Comparison of ENCODE assay signal across 11 cellular contexts in the genomic region with DNA sequence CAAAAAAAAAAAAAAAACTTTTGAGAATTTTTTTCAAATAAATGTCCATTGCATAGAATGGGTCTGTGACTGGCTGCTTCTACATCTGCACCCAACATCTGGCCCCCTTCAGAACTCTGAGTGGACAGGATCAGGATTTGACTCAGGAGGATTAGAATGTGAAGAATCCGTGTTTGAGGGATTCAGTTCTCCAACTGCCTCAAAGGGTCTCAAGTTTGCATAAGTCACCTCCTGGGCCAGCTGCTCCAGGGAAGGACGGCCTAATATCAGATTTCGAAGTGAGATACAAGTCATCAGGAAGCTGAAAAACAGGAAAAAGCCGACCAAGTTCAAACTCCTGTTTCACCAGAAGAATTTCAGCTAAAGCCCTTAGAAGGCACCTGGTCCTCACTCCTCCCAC. TPM values are rescaled to one million over a fixed set of nuclear protein-coding genes. Genes with fewer than 3 reads are reported as not detected.
A peak's percentile ranks its signal among the peaks of the same experiment; 100 is the strongest.
DNase-seq lines count a peak whose midpoint lies in the region; ATAC-seq and TF ChIP-seq lines count a peak whose summit lies in the region.
"Had no signal": no experiment of that assay in that cellular context is flagged by ENCODE, and none has a peak within 500 bp of the region (broad histone marks: within the 10 kb centered on the region; RNA-seq: fewer than 3 reads in every experiment).

No MANE protein-coding gene starts in this region.

- intact Hi-C loops in activated T-helper 2 cell treated with anti-CD3 and anti-CD28 coated beads, Interferon-gamma antibody, Interleukin-2, Interleukin-4, amounts not matched to agents 10 μg/mL and 5 μg/mL and 100 μg/mL, durations not matched to agents 14 hours and 24 hours and 36 hours (cut with micrococcal nuclease) = no loop called here
- intact Hi-C loops in left lung (cut with DNase I) = loop anchor here in 1 of 2 donors (10.0 kb wide), 1 partner anchor 135 kb away; the partner anchor contains the start of genes CAPG and SH2D6

- peak; percentile 77 for DNase-seq in AG09309 (ENCODE audit: low read depth)
- peak; percentile 99 for DNase-seq in LHCN-M2 (ENCODE audit: low read depth)
- DNase-seq in dedifferentiated amniotic fluid mesenchymal stem cell (ENCODE audit: extremely low spot score) = peak; percentile 84
- DNase-seq in activated T-helper 2 cell treated with anti-CD3 and anti-CD28 coated beads, Interferon-gamma antibody, Interleukin-2, Interleukin-4, amounts not matched to agents 10 μg/mL and 5 μg/mL and 100 μg/mL, durations not matched to agents 14 hours and 24 hours and 36 hours (ENCODE audit: low spot score) = no peak
- DNase-seq in left lung = no peak
- no peak for DNase-seq in AML-193 (lab: John Stamatoyannopoulos, UW)
- DNase-seq in NCI-H187 (lab: John Stamatoyannopoulos, UW) = no peak
- DNase-seq: NCI-H446 had no signal

- TF ChIP-seq CTCF in AG09309 (IDR thresholded peaks at IDR 0.05; ENCODE audit: control insufficient read depth, insufficient read depth, low read depth, low read length, missing control alignments) (no peak), left lung (IDR thresholded peaks at IDR 0.05) (no peak)

- peaks cover 76% of the 10 kb centered on the region for H3K36me3 Mint-ChIP-seq in activated T-helper 2 cell treated with anti-CD3 and anti-CD28 coated beads, Interferon-gamma antibody, Interleukin-2, Interleukin-4, amounts not matched to agents 10 μg/mL and 5 μg/mL and 100 μg/mL, durations not matched to agents 14 hours and 24 hours and 36 hours (ENCODE audit: low read depth)

- ATAC-seq in left lung = no peak
- ATAC-seq: heart left ventricle had no signal

- peaks cover 65% of the 10 kb centered on the region for H3K36me3 ChIP-seq in muscle layer of colon (ENCODE audit: insufficient read depth, low read length)
- H3K36me3 ChIP-seq in left lung = peaks cover 0 to 87% of the 10 kb centered on the region in 2 donors
- H3K36me3 ChIP-seq: neural progenitor cell had no signal

- H3K27ac ChIP-seq in muscle layer of colon (ENCODE audit: low read depth, low read length) (no peak overlapping the region), left lung (peak overlapping the region in 1 of 2 donors; percentile 76)
- H3K27ac ChIP-seq: neural progenitor cell had no signal

- no peaks in the 10 kb centered on the region for H3K4me1 ChIP-seq in muscle layer of colon (ENCODE audit: insufficient read depth, low read length)
- peaks cover 2 to 35% of the 10 kb centered on the region in 2 donors for H3K4me1 ChIP-seq in left lung
- H3K4me1 ChIP-seq: neural progenitor cell had no signal

- no peaks in the 10 kb centered on the region for H3K27me3 Mint-ChIP-seq in activated T-helper 2 cell treated with anti-CD3 and anti-CD28 coated beads, Interferon-gamma antibody, Interleukin-2, Interleukin-4, amounts not matched to agents 10 μg/mL and 5 μg/mL and 100 μg/mL, durations not matched to agents 14 hours and 24 hours and 36 hours (ENCODE audit: low read depth)

- H3K27me3 ChIP-seq in muscle layer of colon (ENCODE audit: control insufficient read depth in 1 of 2, insufficient read depth in 2 of 2, low read length in 2 of 2) (no peaks in the 10 kb centered on the region), left lung (no peaks in the 10 kb centered on the region)
- H3K27me3 ChIP-seq: heart left ventricle, neural progenitor cell had no signal

- H3K4me3 ChIP-seq in AG09309 (ENCODE audit: control insufficient read depth, low read depth, low read length) (no peak overlapping the region), muscle layer of colon (ENCODE audit: low read depth in 1 of 2, low read length in 2 of 2) (no peak overlapping the region), left lung (no peak overlapping the region)
- H3K4me3 ChIP-seq: heart left ventricle, neural progenitor cell had no signal

- H3K27ac Mint-ChIP-seq in activated T-helper 2 cell treated with anti-CD3 and anti-CD28 coated beads, Interferon-gamma antibody, Interleukin-2, Interleukin-4, amounts not matched to agents 10 μg/mL and 5 μg/mL and 100 μg/mL, durations not matched to agents 14 hours and 24 hours and 36 hours = no peak overlapping the region
- H3K27ac Mint-ChIP-seq: neural progenitor cell had no signal

- peak overlapping the region; percentile 10 for H3K9ac ChIP-seq in muscle layer of colon (ENCODE audit: low read length)
- H3K9ac ChIP-seq: neural progenitor cell had no signal

- H3K9me3 Mint-ChIP-seq in activated T-helper 2 cell treated with anti-CD3 and anti-CD28 coated beads, Interferon-gamma antibody, Interleukin-2, Interleukin-4, amounts not matched to agents 10 μg/mL and 5 μg/mL and 100 μg/mL, durations not matched to agents 14 hours and 24 hours and 36 hours = no peaks in the 10 kb centered on the region
- H3K9me3 Mint-ChIP-seq: neural progenitor cell had no signal

- H3K4me1 Mint-ChIP-seq in activated T-helper 2 cell treated with anti-CD3 and anti-CD28 coated beads, Interferon-gamma antibody, Interleukin-2, Interleukin-4, amounts not matched to agents 10 μg/mL and 5 μg/mL and 100 μg/mL, durations not matched to agents 14 hours and 24 hours and 36 hours (ENCODE audit: low read depth) = no peaks in the 10 kb centered on the region
- H3K4me1 Mint-ChIP-seq: neural progenitor cell had no signal

- no peak overlapping the region for H3K4me3 Mint-ChIP-seq in activated T-helper 2 cell treated with anti-CD3 and anti-CD28 coated beads, Interferon-gamma antibody, Interleukin-2, Interleukin-4, amounts not matched to agents 10 μg/mL and 5 μg/mL and 100 μg/mL, durations not matched to agents 14 hours and 24 hours and 36 hours (ENCODE audit: low read depth)
- H3K4me3 Mint-ChIP-seq: neural progenitor cell had no signal

- no peaks in the 10 kb centered on the region for H3K9me3 ChIP-seq in muscle layer of colon (ENCODE audit: low read length)
- H3K9me3 ChIP-seq in left lung = no peaks in the 10 kb centered on the region
- H3K9me3 ChIP-seq: heart left ventricle had no signal

RNA-seq across cellular contexts. Expression of gene MAT2A, which starts 10.9 kb away (rescaled TPM):
- total RNA-seq in LHCN-M2 (2014; rRNA removed) = 420 and 517 TPM in 2 replicates
- polyA plus RNA-seq in LHCN-M2 (2012) = 142 TPM
- total RNA-seq in activated T-helper 2 cell treated with anti-CD3 and anti-CD28 coated beads, Interferon-gamma antibody, Interleukin-2, Interleukin-4, amounts not matched to agents 10 μg/mL and 5 μg/mL and 100 μg/mL, durations not matched to agents 14 hours and 24 hours and 36 hours = 395 and 403 TPM in 2 replicates
- 100 to 1,000 TPM; 135 to 194 TPM for total RNA-seq in left lung

RNA-seq across cellular contexts. Expression of gene GGCX, which starts 11.5 kb away (rescaled TPM):
- 115 and 134 TPM in 2 replicates for total RNA-seq in LHCN-M2 (2014; rRNA removed)
- polyA plus RNA-seq in LHCN-M2 (2012) = 71.0 TPM
- total RNA-seq in activated T-helper 2 cell treated with anti-CD3 and anti-CD28 coated beads, Interferon-gamma antibody, Interleukin-2, Interleukin-4, amounts not matched to agents 10 μg/mL and 5 μg/mL and 100 μg/mL, durations not matched to agents 14 hours and 24 hours and 36 hours = 25.1 and 27.0 TPM in 2 replicates
- 100 to 1,000 TPM in 1 of 2 donors, 10 to 100 TPM in 1; 71.8 to 126 TPM for total RNA-seq in left lung

RNA-seq across cellular contexts. Expression of gene VAMP8, which starts 27.6 kb away (rescaled TPM):
- 21.2 and 27.1 TPM in 2 replicates for total RNA-seq in LHCN-M2 (2014; rRNA removed)
- polyA plus RNA-seq in LHCN-M2 (2012) = 87.2 TPM
- 99.7 and 101 TPM in 2 replicates for total RNA-seq in activated T-helper 2 cell treated with anti-CD3 and anti-CD28 coated beads, Interferon-gamma antibody, Interleukin-2, Interleukin-4, amounts not matched to agents 10 μg/mL and 5 μg/mL and 100 μg/mL, durations not matched to agents 14 hours and 24 hours and 36 hours
- total RNA-seq in left lung = 100 to 1,000 TPM; 176 to 250 TPM

RNA-seq across cellular contexts. Expression of gene VAMP5, which starts 34.4 kb away (rescaled TPM):
- total RNA-seq in LHCN-M2 (2014; rRNA removed) = 111 and 146 TPM in 2 replicates
- polyA plus RNA-seq in LHCN-M2 (2012) = 865 TPM
- total RNA-seq in activated T-helper 2 cell treated with anti-CD3 and anti-CD28 coated beads, Interferon-gamma antibody, Interleukin-2, Interleukin-4, amounts not matched to agents 10 μg/mL and 5 μg/mL and 100 μg/mL, durations not matched to agents 14 hours and 24 hours and 36 hours = 41.0 and 41.3 TPM in 2 replicates
- total RNA-seq in left lung = 10 to 100 TPM; 58.2 to 87.7 TPM

RNA-seq across cellular contexts. Expression of gene RNF181, which starts 45.7 kb away (rescaled TPM):
- total RNA-seq in LHCN-M2 (2014; rRNA removed) (235 and 236 TPM in 2 replicates), left lung (100 to 1,000 TPM; 101 to 107 TPM)
- polyA plus RNA-seq in LHCN-M2 (2012) = 524 TPM
- total RNA-seq in activated T-helper 2 cell treated with anti-CD3 and anti-CD28 coated beads, Interferon-gamma antibody, Interleukin-2, Interleukin-4, amounts not matched to agents 10 μg/mL and 5 μg/mL and 100 μg/mL, durations not matched to agents 14 hours and 24 hours and 36 hours = 130 and 134 TPM in 2 replicates

Comparison
In these comparisons a context has a peak if more than half of its experiments do, and no peak if none do; other contexts are left out.
1. DNase-seq: peak in AG09309 (single experiment), LHCN-M2 (single experiment) and dedifferentiated amniotic fluid mesenchymal stem cell (single experiment); none in activated T-helper 2 cell treated with anti-CD3 and anti-CD28 coated beads, Interferon-gamma antibody, Interleukin-2, Interleukin-4, amounts not matched to agents 10 μg/mL and 5 μg/mL and 100 μg/mL, durations not matched to agents 14 hours and 24 hours and 36 hours (single experiment), left lung (0 of 2), AML-193 (0 of 2) and NCI-H187 (0 of 2).